22 cellular contexts compared by ENCODE assay signal in the genomic region with DNA sequence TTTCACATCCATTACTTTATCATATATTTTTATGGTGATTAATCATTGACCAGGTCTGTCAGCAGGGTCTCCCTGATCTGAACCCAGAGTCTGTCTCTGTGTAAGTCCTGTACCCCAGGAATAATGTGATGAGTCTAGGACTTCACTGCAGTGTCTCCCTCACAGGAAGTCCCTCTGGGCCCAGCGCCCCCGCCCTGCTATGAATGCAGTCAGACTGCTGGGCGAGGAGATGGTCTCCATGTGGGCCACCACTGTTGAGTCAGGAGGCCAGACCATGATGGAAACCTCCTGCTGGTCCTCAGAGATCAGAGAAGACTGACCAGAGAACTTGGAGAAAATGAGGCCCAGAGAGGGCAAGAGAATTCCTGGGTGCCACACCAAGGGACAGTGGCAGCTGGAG. TPM values are rescaled to one million over a fixed set of nuclear protein-coding genes. Genes with fewer than 3 reads are reported as not detected.
DNase-seq lines count a peak whose midpoint lies in the region; ATAC-seq and TF ChIP-seq lines count a peak whose summit lies in the region.
"Had no signal": no experiment of that assay in that cellular context is flagged by ENCODE, and none has a peak within 500 bp of the region (broad histone marks: within the 10 kb centered on the region; RNA-seq: fewer than 3 reads in every experiment).

No MANE protein-coding gene starts in this region.

- peaks cover 29% of the 10 kb centered on the region for H3K79me1 ChIP-seq in mesenchymal stem cell (replicated peaks; ENCODE audit: low read length, poor library complexity, severe bottlenecking)

- no peaks in the 10 kb centered on the region for H3K27me3 Mint-ChIP-seq in activated CD4-positive, alpha-beta memory T cell treated with anti-CD3 and anti-CD28 coated beads, Interleukin-2, amount 10 ng/mL, durations not matched to agents 7 days and 5 days
- H3K27me3 Mint-ChIP-seq in activated CD4-positive, alpha-beta memory T cell treated with anti-CD3 and anti-CD28 coated beads for 36 hours, result no peaks in the 10 kb centered on the region
- no peaks in the 10 kb centered on the region for H3K27me3 Mint-ChIP-seq in type B pancreatic cell

- no peaks in the 10 kb centered on the region for H3K9me3 Mint-ChIP-seq in activated CD4-positive, alpha-beta memory T cell treated with anti-CD3 and anti-CD28 coated beads, Interleukin-2, amount 10 ng/mL, durations not matched to agents 7 days and 5 days
- no peaks in the 10 kb centered on the region for H3K9me3 Mint-ChIP-seq in activated CD4-positive, alpha-beta memory T cell treated with anti-CD3 and anti-CD28 coated beads for 36 hours
- H3K9me3 Mint-ChIP-seq in type B pancreatic cell, result no peaks in the 10 kb centered on the region
- H3K9me3 Mint-ChIP-seq: H9 had no signal

- POLR2A ChIA-PET in activated CD4-positive, alpha-beta memory T cell treated with anti-CD3 and anti-CD28 coated beads, Interleukin-2, amount 10 ng/mL, durations not matched to agents 7 days and 5 days (lab: Charles Lee), result interaction anchor here (3.1 kb wide), 1 partner anchor 11 kb away, joined by 19 read pairs; the partner anchor contains the start of gene SYTL1
- POLR2A ChIA-PET in activated CD4-positive, alpha-beta memory T cell treated with anti-CD3 and anti-CD28 coated beads for 36 hours (lab: Charles Lee), result no interaction called here

- peaks cover 41% of the 10 kb centered on the region for H3K4me1 Mint-ChIP-seq in activated CD4-positive, alpha-beta memory T cell treated with anti-CD3 and anti-CD28 coated beads, Interleukin-2, amount 10 ng/mL, durations not matched to agents 7 days and 5 days
- H3K4me1 Mint-ChIP-seq in activated CD4-positive, alpha-beta memory T cell treated with anti-CD3 and anti-CD28 coated beads for 36 hours (ENCODE audit: low read depth), result peaks cover 31% of the 10 kb centered on the region
- H3K4me1 Mint-ChIP-seq in type B pancreatic cell (ENCODE audit: unreplicated experiment), result peaks cover 7% of the 10 kb centered on the region
- H3K4me1 Mint-ChIP-seq: H9 had no signal

- H3K9me3 ChIP-seq in heart right ventricle (no peaks in the 10 kb centered on the region), mesenchymal stem cell (ENCODE audit: control insufficient read depth, low read length) (no peaks in the 10 kb centered on the region)

- TF ChIP-seq CTCF in heart right ventricle (IDR thresholded peaks at IDR 0.05) (no peak), type B pancreatic cell (conservative IDR thresholded peaks at IDR 0.05) (no peak)

- no peak for ATAC-seq in heart right ventricle
- no peak for ATAC-seq in left cardiac atrium

- no peak overlapping the region for H2BK12ac ChIP-seq in mesenchymal stem cell (ENCODE audit: low read length in 2 of 2)

- H3K36me3 ChIP-seq in heart right ventricle (peaks cover 0 to 99% (median 41%) of the 10 kb centered on the region in 9 donors), mesenchymal stem cell (ENCODE audit: control insufficient read depth in 1 of 2, insufficient read depth in 2 of 2, low read depth in 1 of 2, low read length in 2 of 2) (peaks cover 67 to 79% of the 10 kb centered on the region in 2 experiments)

- no peak overlapping the region for H2BK120ac ChIP-seq in mesenchymal stem cell (ENCODE audit: low read depth, low read length)

- H2BK5ac ChIP-seq in mesenchymal stem cell (ENCODE audit: low read depth, low read length, poor library complexity, severe bottlenecking), result no peak overlapping the region

- no peak overlapping the region for H3K4ac ChIP-seq in mesenchymal stem cell (ENCODE audit: low read depth in 1 of 2, low read length in 2 of 2)

- H4K91ac ChIP-seq in mesenchymal stem cell (ENCODE audit: low read length), result no peak overlapping the region

- H3K27me3 ChIP-seq in heart right ventricle (no peaks in the 10 kb centered on the region), mesenchymal stem cell (ENCODE audit: control insufficient read depth in 1 of 2, insufficient read depth in 1 of 2, low read length in 2 of 2) (no peaks in the 10 kb centered on the region)

- no peak overlapping the region for H4K8ac ChIP-seq in mesenchymal stem cell (ENCODE audit: low read length)

- H3K18ac ChIP-seq in mesenchymal stem cell (ENCODE audit: low read depth in 1 of 2, low read length in 2 of 2), result no peak overlapping the region

- no peak overlapping the region for H3K4me2 ChIP-seq in mesenchymal stem cell (ENCODE audit: low read length, poor library complexity, severe bottlenecking)

- H3K27ac ChIP-seq in heart right ventricle, result peak overlapping the region in 9 of 10 donors; percentile 20 to 67 (median 44)
- no peak overlapping the region for H3K27ac ChIP-seq in mesenchymal stem cell (ENCODE audit: low read length, poor library complexity, severe bottlenecking)

- CTCF ChIA-PET in activated CD4-positive, alpha-beta memory T cell treated with anti-CD3 and anti-CD28 coated beads, Interleukin-2, amount 10 ng/mL, durations not matched to agents 7 days and 5 days (lab: Charles Lee), result interaction anchor here (1.5 to 2.5 kb wide), 5 partner anchors 8 to 59 kb away, joined by 6 to 27 read pairs (median 21); no protein-coding TSS in a partner anchor
- CTCF ChIA-PET in activated CD4-positive, alpha-beta memory T cell treated with anti-CD3 and anti-CD28 coated beads for 36 hours (lab: Charles Lee), result interaction anchor here (3.7 to 4.0 kb wide), 3 partner anchors 13 to 59 kb away, joined by 29 to 49 read pairs (median 47); partner anchors contain the start of genes GPR3 and SYTL1

- H2BK15ac ChIP-seq in mesenchymal stem cell (ENCODE audit: low read depth, poor library complexity, severe bottlenecking), result no peak overlapping the region

- 90 to 91% methylated on average over 3 of the region's 3 CpGs for WGBS in heart right ventricle, 2 donors
- 94% methylated on average over 3 of the region's 3 CpGs for WGBS in mesenchymal stem cell

- H3K9ac ChIP-seq in mesenchymal stem cell (ENCODE audit: low read length), result peak overlapping the region; percentile 11

- H2AK5ac ChIP-seq in mesenchymal stem cell (ENCODE audit: low read length, severe bottlenecking), result no peak overlapping the region

- no peak overlapping the region for H3K23ac ChIP-seq in mesenchymal stem cell (ENCODE audit: low read length in 2 of 2)

- H3K27ac Mint-ChIP-seq in activated CD4-positive, alpha-beta memory T cell treated with anti-CD3 and anti-CD28 coated beads, Interleukin-2, amount 10 ng/mL, durations not matched to agents 7 days and 5 days, result peak overlapping the region; percentile 68
- no peak overlapping the region for H3K27ac Mint-ChIP-seq in activated CD4-positive, alpha-beta memory T cell treated with anti-CD3 and anti-CD28 coated beads for 36 hours
- no peak overlapping the region for H3K27ac Mint-ChIP-seq in type B pancreatic cell
- H3K27ac Mint-ChIP-seq: H9 had no signal

- intact Hi-C loops in activated CD4-positive, alpha-beta memory T cell treated with anti-CD3 and anti-CD28 coated beads for 36 hours (cut with micrococcal nuclease), result no loop called here
- intact Hi-C loops in heart right ventricle (cut with DNase I) (no loop called here), left cardiac atrium (cut with DNase I) (no loop called here)

- no peak overlapping the region for H3K4me3 Mint-ChIP-seq in activated CD4-positive, alpha-beta memory T cell treated with anti-CD3 and anti-CD28 coated beads, Interleukin-2, amount 10 ng/mL, durations not matched to agents 7 days and 5 days
- H3K4me3 Mint-ChIP-seq in activated CD4-positive, alpha-beta memory T cell treated with anti-CD3 and anti-CD28 coated beads for 36 hours, result no peak overlapping the region
- H3K4me3 Mint-ChIP-seq in type B pancreatic cell, result no peak overlapping the region
- H3K4me3 Mint-ChIP-seq: H9 had no signal

- H3K4me1 ChIP-seq in heart right ventricle (peaks cover 22 to 53% (median 42%) of the 10 kb centered on the region in 9 donors), mesenchymal stem cell (ENCODE audit: control insufficient read depth, insufficient read depth, low read depth, low read length) (peaks cover 8% of the 10 kb centered on the region)

- H3K14ac ChIP-seq in mesenchymal stem cell (ENCODE audit: low read length in 2 of 2), result no peak overlapping the region

- H3K4me3 ChIP-seq in heart right ventricle (no peak overlapping the region), mesenchymal stem cell (ENCODE audit: insufficient read depth in 1 of 2, low read depth in 1 of 2, low read length in 2 of 2) (no peak overlapping the region)

- peaks cover 63% of the 10 kb centered on the region for H3K36me3 Mint-ChIP-seq in activated CD4-positive, alpha-beta memory T cell treated with anti-CD3 and anti-CD28 coated beads, Interleukin-2, amount 10 ng/mL, durations not matched to agents 7 days and 5 days (ENCODE audit: low read depth)
- peaks cover 28% of the 10 kb centered on the region for H3K36me3 Mint-ChIP-seq in activated CD4-positive, alpha-beta memory T cell treated with anti-CD3 and anti-CD28 coated beads for 36 hours
- peaks cover 9% of the 10 kb centered on the region for H3K36me3 Mint-ChIP-seq in type B pancreatic cell

- H2AFZ ChIP-seq in mesenchymal stem cell (ENCODE audit: low read depth, low read length), result no peak overlapping the region

- no peak for DNase-seq in activated CD4-positive, alpha-beta memory T cell treated with anti-CD3 and anti-CD28 coated beads, Interleukin-2, amount 10 ng/mL, durations not matched to agents 7 days and 5 days
- no peak for DNase-seq in activated CD4-positive, alpha-beta memory T cell treated with anti-CD3 and anti-CD28 coated beads for 36 hours
- no peak for DNase-seq in heart right ventricle
- DNase-seq in left cardiac atrium, result no peak
- DNase-seq in mesenchymal stem cell, result no peak
- no peak for DNase-seq in nucleus accumbens (lab: John Stamatoyannopoulos, UW)
- no peak for DNase-seq in type B pancreatic cell (ENCODE audit: extremely low spot score, unreplicated experiment)
- DNase-seq in stimulated activated CD8-positive, alpha-beta memory T cell treated with anti-CD3 and anti-CD28 coated beads, Interleukin-4, amount 100 ng/mL, for 48 hours, result no peak
- DNase-seq: 8988T, COR-L47, DMS 273 treated with DMSO at 0.1 percent for 48 hours, GDM1, H9, Kasumi-1, MM.1S, NCI-H1092, NCI-H1436 treated with DMSO at 0.1 percent for 48 hours, NCI-H2029, NCI-H345, NCI-H524 treated with DMSO at 0.1 percent for 48 hours had no signal

RNA-seq across cellular contexts. Expression of gene TMEM222, which starts 9.5 kb away (rescaled TPM):
- 10 to 100 TPM; 33.7 to 35.7 TPM for total RNA-seq in activated CD4-positive, alpha-beta memory T cell treated with anti-CD3 and anti-CD28 coated beads, Interleukin-2, amount 10 ng/mL, durations not matched to agents 7 days and 5 days
- 10 to 100 TPM; 22.8 to 24.6 TPM for total RNA-seq in activated CD4-positive, alpha-beta memory T cell treated with anti-CD3 and anti-CD28 coated beads for 36 hours
- total RNA-seq in heart right ventricle, result 10 to 100 TPM; 24.1 to 32.8 (median 26.4) TPM
- polyA plus RNA-seq in heart right ventricle, result 10 to 100 TPM; 32.2 to 47.2 TPM
- 10 to 100 TPM; 20.7 to 29.2 TPM for total RNA-seq in left cardiac atrium
- 37.1 TPM for polyA plus RNA-seq in mesenchymal stem cell (2013, experiment 1 of 2)
- polyA plus RNA-seq in mesenchymal stem cell (2013, experiment 2 of 2), result 36.1 TPM
- total RNA-seq in type B pancreatic cell (ENCODE audit: low replicate concordance), result 38.6 and 40.1 TPM in 2 replicates

RNA-seq across cellular contexts. Expression of gene SYTL1, which starts 10.4 kb away (rescaled TPM):
- 100 to 1,000 TPM; 124 to 136 TPM for total RNA-seq in activated CD4-positive, alpha-beta memory T cell treated with anti-CD3 and anti-CD28 coated beads, Interleukin-2, amount 10 ng/mL, durations not matched to agents 7 days and 5 days
- 10 to 100 TPM; 27.3 to 30.4 TPM for total RNA-seq in activated CD4-positive, alpha-beta memory T cell treated with anti-CD3 and anti-CD28 coated beads for 36 hours
- total RNA-seq in heart right ventricle, result 1 to 10 TPM in 2 of 10 donors, under 1 TPM in 8; 0.30 to 4.3 (median 0.68) TPM
- polyA plus RNA-seq in heart right ventricle, result 1 to 10 TPM in 1 of 2 donors, under 1 TPM in 1; 0.46 to 2.5 TPM
- 1 to 10 TPM in 1 of 2 donors, under 1 TPM in 1; 0.81 to 2.4 TPM for total RNA-seq in left cardiac atrium
- 0.39 TPM for polyA plus RNA-seq in mesenchymal stem cell (2013, experiment 1 of 2)
- polyA plus RNA-seq in mesenchymal stem cell (2013, experiment 2 of 2), result 0.59 TPM
- total RNA-seq in type B pancreatic cell (ENCODE audit: low replicate concordance), result 37.2 and 105 TPM in 2 replicates

RNA-seq across cellular contexts. Expression of gene MAP3K6, which starts 35.3 kb away (rescaled TPM):
- total RNA-seq in activated CD4-positive, alpha-beta memory T cell treated with anti-CD3 and anti-CD28 coated beads, Interleukin-2, amount 10 ng/mL, durations not matched to agents 7 days and 5 days, result 10 to 100 TPM; 10.5 to 11.1 TPM
- 1 to 10 TPM; 8.2 to 9.7 TPM for total RNA-seq in activated CD4-positive, alpha-beta memory T cell treated with anti-CD3 and anti-CD28 coated beads for 36 hours
- total RNA-seq in heart right ventricle (10 to 100 TPM; 18.6 to 71.1 (median 27.1) TPM), left cardiac atrium (10 to 100 TPM; 51.5 to 64.2 TPM), type B pancreatic cell (ENCODE audit: low replicate concordance) (15.6 and 39.9 TPM in 2 replicates)
- 100 to 1,000 TPM in 1 of 2 donors, 10 to 100 TPM in 1; 58.5 to 179 TPM for polyA plus RNA-seq in heart right ventricle
- 27.2 TPM for polyA plus RNA-seq in mesenchymal stem cell (2013, experiment 1 of 2)
- polyA plus RNA-seq in mesenchymal stem cell (2013, experiment 2 of 2), result 28.1 TPM

RNA-seq across cellular contexts. Expression of gene FCN3, which starts 43.2 kb away (rescaled TPM):
- not detected for total RNA-seq in activated CD4-positive, alpha-beta memory T cell treated with anti-CD3 and anti-CD28 coated beads, Interleukin-2, amount 10 ng/mL, durations not matched to agents 7 days and 5 days
- not detected for total RNA-seq in activated CD4-positive, alpha-beta memory T cell treated with anti-CD3 and anti-CD28 coated beads for 36 hours
- total RNA-seq in heart right ventricle (100 to 1,000 TPM in 1 of 10 donors, 10 to 100 TPM in 3, 1 to 10 TPM in 6; 1.6 to 161 (median 4.2) TPM), left cardiac atrium (10 to 100 TPM; 14.2 to 24.5 TPM), type B pancreatic cell (ENCODE audit: low replicate concordance) (not detected in 2 replicates)
- 100 to 1,000 TPM; 124 to 210 TPM for polyA plus RNA-seq in heart right ventricle
- not detected for polyA plus RNA-seq in mesenchymal stem cell (2013, experiment 1 of 2)
- not detected for polyA plus RNA-seq in mesenchymal stem cell (2013, experiment 2 of 2)
- total RNA-seq: RPMI7951 had no signal
- polyA plus RNA-seq: AG04450 had no signal

RNA-seq across cellular contexts. Expression of gene CD164L2, which starts 51.7 kb away (rescaled TPM):
- total RNA-seq in activated CD4-positive, alpha-beta memory T cell treated with anti-CD3 and anti-CD28 coated beads, Interleukin-2, amount 10 ng/mL, durations not matched to agents 7 days and 5 days, result not detected
- not detected for total RNA-seq in activated CD4-positive, alpha-beta memory T cell treated with anti-CD3 and anti-CD28 coated beads for 36 hours
- total RNA-seq in heart right ventricle (not detected), left cardiac atrium (not detected), type B pancreatic cell (ENCODE audit: low replicate concordance) (0.41 and 0.76 TPM in 2 replicates)
- polyA plus RNA-seq in heart right ventricle, result not detected
- not detected for polyA plus RNA-seq in mesenchymal stem cell (2013, experiment 1 of 2)
- polyA plus RNA-seq in mesenchymal stem cell (2013, experiment 2 of 2), result not detected
- total RNA-seq: RPMI7951 had no signal
- polyA plus RNA-seq: AG04450 had no signal
